ENCODE assay signal across 23 cellular contexts in genomic region chr7:151866761-151867650, GRCh38.
"Had no signal": no experiment of that assay in that cellular context is flagged by ENCODE, and none has a peak within 500 bp of the region (broad histone marks: within the 10 kb centered on the region; RNA-seq: fewer than 3 reads in every experiment).

No MANE protein-coding gene starts in this region.

- H3K9me3 Mint-ChIP-seq: activated CD4-positive, alpha-beta T cell treated with anti-CD3 and anti-CD28 coated beads, Interleukin-2, amount 10 ng/mL, durations not matched to agents 7 days and 5 days; activated CD8-positive, alpha-beta T cell treated with anti-CD3 and anti-CD28 coated beads for 36 hours; activated naive CD4-positive, alpha-beta T cell treated with anti-CD3 and anti-CD28 coated beads, Interleukin-2, amount 10 ng/mL, durations not matched to agents 7 days and 5 days; natural killer cell; T-cell; T-helper 2 cell treated with Interferon-gamma antibody and Interleukin-4, amounts not matched to agents 5 μg/mL and 100 μg/mL, for 36 hours had no signal

- H3K27ac Mint-ChIP-seq: activated CD4-positive, alpha-beta T cell treated with anti-CD3 and anti-CD28 coated beads, Interleukin-2, amount 10 ng/mL, durations not matched to agents 7 days and 5 days; activated CD8-positive, alpha-beta memory T cell treated with anti-CD3 and anti-CD28 coated beads, Interleukin-2, amount 10 ng/mL, durations not matched to agents 7 days and 5 days; activated CD8-positive, alpha-beta T cell treated with anti-CD3 and anti-CD28 coated beads for 36 hours; activated naive CD4-positive, alpha-beta T cell treated with anti-CD3 and anti-CD28 coated beads, Interleukin-2, amount 10 ng/mL, durations not matched to agents 7 days and 5 days; natural killer cell; T-helper 2 cell treated with Interferon-gamma antibody and Interleukin-4, amounts not matched to agents 5 μg/mL and 100 μg/mL, for 36 hours had no signal

- ATAC-seq: activated CD8-positive, alpha-beta memory T cell treated with anti-CD3 and anti-CD28 coated beads, Interleukin-2, amount 10 ng/mL, durations not matched to agents 7 days and 5 days; activated CD8-positive, alpha-beta T cell treated with anti-CD3 and anti-CD28 coated beads for 36 hours; esophagus mucosa; gastrocnemius medialis; natural killer cell; SK-N-SH treated with all-trans-retinoic acid at 6 μM for 48 hours; T-cell had no signal

- H3K4me1 Mint-ChIP-seq: activated CD4-positive, alpha-beta T cell treated with anti-CD3 and anti-CD28 coated beads, Interleukin-2, amount 10 ng/mL, durations not matched to agents 7 days and 5 days; activated CD8-positive, alpha-beta memory T cell treated with anti-CD3 and anti-CD28 coated beads, Interleukin-2, amount 10 ng/mL, durations not matched to agents 7 days and 5 days; activated naive CD4-positive, alpha-beta T cell treated with anti-CD3 and anti-CD28 coated beads, Interleukin-2, amount 10 ng/mL, durations not matched to agents 7 days and 5 days had no signal

- H3K4me1 ChIP-seq: gastrocnemius medialis had no signal

- H3K4me3 Mint-ChIP-seq: activated CD4-positive, alpha-beta T cell treated with anti-CD3 and anti-CD28 coated beads, Interleukin-2, amount 10 ng/mL, durations not matched to agents 7 days and 5 days; activated CD8-positive, alpha-beta memory T cell treated with anti-CD3 and anti-CD28 coated beads, Interleukin-2, amount 10 ng/mL, durations not matched to agents 7 days and 5 days; activated CD8-positive, alpha-beta T cell treated with anti-CD3 and anti-CD28 coated beads for 36 hours; activated naive CD4-positive, alpha-beta T cell treated with anti-CD3 and anti-CD28 coated beads, Interleukin-2, amount 10 ng/mL, durations not matched to agents 7 days and 5 days; natural killer cell; T-cell; T-helper 2 cell treated with Interferon-gamma antibody and Interleukin-4, amounts not matched to agents 5 μg/mL and 100 μg/mL, for 36 hours had no signal

- H3K27me3 Mint-ChIP-seq: activated CD4-positive, alpha-beta T cell treated with anti-CD3 and anti-CD28 coated beads, Interleukin-2, amount 10 ng/mL, durations not matched to agents 7 days and 5 days; activated CD8-positive, alpha-beta memory T cell treated with anti-CD3 and anti-CD28 coated beads, Interleukin-2, amount 10 ng/mL, durations not matched to agents 7 days and 5 days; activated CD8-positive, alpha-beta T cell treated with anti-CD3 and anti-CD28 coated beads for 36 hours; activated naive CD4-positive, alpha-beta T cell treated with anti-CD3 and anti-CD28 coated beads, Interleukin-2, amount 10 ng/mL, durations not matched to agents 7 days and 5 days; T-cell had no signal

- H3K36me3 ChIP-seq: gastrocnemius medialis, heart left ventricle, thoracic aorta, WERI-Rb-1 had no signal

- H3K27me3 ChIP-seq: gastrocnemius medialis, heart left ventricle, upper lobe of left lung had no signal

- H3K36me3 Mint-ChIP-seq: activated CD8-positive, alpha-beta memory T cell treated with anti-CD3 and anti-CD28 coated beads, Interleukin-2, amount 10 ng/mL, durations not matched to agents 7 days and 5 days; activated naive CD4-positive, alpha-beta T cell treated with anti-CD3 and anti-CD28 coated beads, Interleukin-2, amount 10 ng/mL, durations not matched to agents 7 days and 5 days; natural killer cell had no signal

- H3K4me3 ChIP-seq: gastrocnemius medialis, thoracic aorta, upper lobe of left lung had no signal

- DNase-seq: activated CD4-positive, alpha-beta T cell treated with anti-CD3 and anti-CD28 coated beads, Interleukin-2, amount 10 ng/mL, durations not matched to agents 7 days and 5 days; activated CD4-positive, CD25-positive, alpha-beta regulatory T cell treated with anti-CD3 and anti-CD28 coated beads, Interleukin-2, amount 50 U/mL, for 72 hours; activated CD8-positive, alpha-beta memory T cell treated with anti-CD3 and anti-CD28 coated beads, Interleukin-2, amount 10 ng/mL, durations not matched to agents 7 days and 5 days; activated CD8-positive, alpha-beta T cell treated with anti-CD3 and anti-CD28 coated beads for 36 hours; activated naive CD4-positive, alpha-beta T cell treated with anti-CD3 and anti-CD28 coated beads, Interleukin-2, amount 10 ng/mL, durations not matched to agents 7 days and 5 days; activated T-cell treated with anti-CD3 and anti-CD28 coated beads for 4 hours; central memory CD4-positive, alpha-beta T cell; effector memory CD4-positive, alpha-beta T cell; gastrocnemius medialis; islet precursor cell; midbrain; natural killer cell; occipital lobe; stimulated activated CD4-positive, alpha-beta T cell treated with anti-CD3 and anti-CD28 coated beads, Interleukin-4, amount 100 ng/mL, for 24 hours; stimulated activated naive CD4-positive, alpha-beta T cell treated with Interleukin-2 at 50 U/mL for 16 hours; T-cell; upper lobe of left lung; WERI-Rb-1 had no signal

- H3K27ac ChIP-seq: gastrocnemius medialis, WERI-Rb-1 had no signal

- H3K9me3 ChIP-seq: gastrocnemius medialis, heart left ventricle, thoracic aorta, upper lobe of left lung had no signal
